Comparison of ENCODE assay signal across 8 cellular contexts in the genomic region with DNA sequence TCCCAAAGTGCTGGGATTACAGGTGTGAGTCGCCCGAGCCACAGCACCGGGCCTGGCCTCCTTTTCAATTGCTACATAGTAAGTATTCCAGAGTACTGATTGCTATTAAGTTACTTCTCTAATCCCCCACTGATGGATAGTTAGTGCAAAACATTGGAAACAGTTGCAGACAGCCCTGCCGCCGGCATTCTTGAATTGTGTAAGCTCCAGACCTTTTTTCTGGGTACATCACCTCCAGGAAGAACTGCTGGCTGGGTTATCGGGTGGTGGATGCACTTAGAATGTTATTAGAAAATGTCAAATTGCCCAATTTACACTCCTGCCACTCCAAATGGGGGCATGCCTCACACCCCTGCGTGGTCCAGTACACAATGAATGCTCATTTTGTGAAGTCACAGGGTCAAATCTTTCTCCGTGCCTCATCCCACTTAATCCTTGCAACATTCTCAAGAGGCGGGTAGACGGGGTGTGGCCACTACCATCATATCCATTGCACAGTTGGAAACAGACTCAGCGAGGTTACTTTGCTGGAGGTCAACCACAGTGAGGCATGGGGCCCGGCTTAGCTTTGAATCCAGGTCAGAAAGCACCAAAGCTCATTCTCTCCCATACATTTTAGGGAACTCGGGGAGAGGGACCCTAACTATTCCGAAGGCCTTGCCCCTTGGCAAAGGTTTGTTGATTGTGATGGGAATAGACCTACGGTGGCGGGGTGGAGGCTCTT. TPM values are rescaled to one million over a fixed set of nuclear protein-coding genes. Genes with fewer than 3 reads are reported as not detected.
DNase-seq lines count a peak whose midpoint lies in the region; ATAC-seq, FAIRE-seq and TF ChIP-seq lines count a peak whose summit lies in the region.

No MANE protein-coding gene starts in this region.

- no peak for FAIRE-seq in urothelium cell line (lab: Jason Lieb, UNC)

- in situ Hi-C loops in brain microvascular endothelial cell (cut with HindIII; ENCODE audit: low pct_ligation_motif_present, low sequenced_read_pairs): no loop called here

- intact Hi-C loops in natural killer cell (cut with micrococcal nuclease): loop anchor here (1.0 to 2.0 kb wide), 3 partner anchors 53 to 177 kb away; partner anchors contain the start of gene FEM1A

- H3K4me1 ChIP-seq in CD4-positive, CD25-positive, alpha-beta regulatory T cell (ENCODE audit: control insufficient read depth, insufficient read depth, low read length, poor library complexity, severe bottlenecking): peaks cover 29% of the 10 kb centered on the region

- no peaks in the 10 kb centered on the region for H3K36me3 Mint-ChIP-seq in CD4-positive, CD25-positive, alpha-beta regulatory T cell
- H3K36me3 Mint-ChIP-seq in natural killer cell: no peaks in the 10 kb centered on the region

- no peaks in the 10 kb centered on the region for H3K9me3 ChIP-seq in CD4-positive, CD25-positive, alpha-beta regulatory T cell (ENCODE audit: control insufficient read depth in 2 of 2, low read length in 2 of 2)

- H3K4me3 Mint-ChIP-seq in CD4-positive, CD25-positive, alpha-beta regulatory T cell: peak overlapping the region in 3 of 4 donors; percentile 82 to 93 (median 87)
- H3K4me3 Mint-ChIP-seq in natural killer cell: peak overlapping the region; percentile 88

- peaks cover 18 to 40% (median 26%) of the 10 kb centered on the region in 4 donors for H3K4me1 Mint-ChIP-seq in CD4-positive, CD25-positive, alpha-beta regulatory T cell
- peaks cover 30 to 41% of the 10 kb centered on the region in 2 donors for H3K4me1 Mint-ChIP-seq in natural killer cell

- no peaks in the 10 kb centered on the region for H3K36me3 ChIP-seq in CD4-positive, CD25-positive, alpha-beta regulatory T cell (ENCODE audit: control insufficient read depth, insufficient read depth, low read length)
- no peaks in the 10 kb centered on the region for H3K36me3 ChIP-seq in brain microvascular endothelial cell (replicated peaks)

- H3K27me3 ChIP-seq in CD4-positive, CD25-positive, alpha-beta regulatory T cell (ENCODE audit: control insufficient read depth, insufficient read depth, low read length): no peaks in the 10 kb centered on the region
- no peaks in the 10 kb centered on the region for H3K27me3 ChIP-seq in brain microvascular endothelial cell (replicated peaks)

- peak overlapping the region; percentile 67 for H3K27ac ChIP-seq in CD4-positive, CD25-positive, alpha-beta regulatory T cell (ENCODE audit: insufficient read depth, low read length, poor library complexity, severe bottlenecking)
- no peak overlapping the region for H3K27ac ChIP-seq in brain microvascular endothelial cell

- peak overlapping the region; percentile 92 to 95 (median 95) for H3K27ac Mint-ChIP-seq in CD4-positive, CD25-positive, alpha-beta regulatory T cell
- peak overlapping the region; percentile 94 to 97 for H3K27ac Mint-ChIP-seq in natural killer cell

- TF ChIP-seq CTCF in brain microvascular endothelial cell (IDR thresholded peaks at IDR 0.05; ENCODE audit: low read depth, low read length, missing control alignments): no peak
- TF ChIP-seq CTCF in natural killer cell (IDR thresholded peaks at IDR 0.05): no peak

- H3K27me3 Mint-ChIP-seq in CD4-positive, CD25-positive, alpha-beta regulatory T cell: no peaks in the 10 kb centered on the region
- no peaks in the 10 kb centered on the region for H3K27me3 Mint-ChIP-seq in natural killer cell (ENCODE audit: low read depth in 2 of 2)

- H3K9me3 Mint-ChIP-seq in CD4-positive, CD25-positive, alpha-beta regulatory T cell: no peaks in the 10 kb centered on the region
- H3K9me3 Mint-ChIP-seq in natural killer cell: no peaks in the 10 kb centered on the region

- no peak for DNase-seq in CD4-positive, CD25-positive, alpha-beta regulatory T cell
- DNase-seq in LHCN-M2 (ENCODE audit: low read depth) (peak; percentile 76), brain microvascular endothelial cell (no peak), natural killer cell (no peak), NCI-H510A (lab: John Stamatoyannopoulos, UW) (no peak), NCI-H146 (lab: John Stamatoyannopoulos, UW) (no peak), urothelium cell line (ENCODE audit: low spot score) (no peak)

- H3K4me3 ChIP-seq in CD4-positive, CD25-positive, alpha-beta regulatory T cell (ENCODE audit: low read depth, low read length): peak overlapping the region; percentile 68
- H3K4me3 ChIP-seq in brain microvascular endothelial cell (ENCODE audit: low read depth, low read length): peak overlapping the region; percentile 40

- ATAC-seq in CD4-positive, CD25-positive, alpha-beta regulatory T cell (ENCODE audit: low read depth in 2 of 2): no peak
- ATAC-seq in natural killer cell (no peak), GM21390 (IDR thresholded peaks at IDR 0.05; ENCODE audit: unreplicated experiment) (no peak)

RNA-seq across cellular contexts. Expression of gene KDM4B, which starts 1.0 kb away (rescaled TPM):
- total RNA-seq in CD4-positive, CD25-positive, alpha-beta regulatory T cell: 70.0 TPM
- polyA plus RNA-seq in CD4-positive, CD25-positive, alpha-beta regulatory T cell: 1 to 10 TPM; 6.3 to 8.8 (median 7.9) TPM
- total RNA-seq in LHCN-M2 (2014; rRNA removed): 15.0 and 15.8 TPM in 2 replicates
- polyA plus RNA-seq in LHCN-M2 (2012): 17.9 TPM
- 10 to 100 TPM; 68.0 to 73.5 (median 68.1) TPM for total RNA-seq in natural killer cell

RNA-seq across cellular contexts. Expression of gene UHRF1, which starts 58.6 kb away (rescaled TPM):
- 2.2 TPM for total RNA-seq in CD4-positive, CD25-positive, alpha-beta regulatory T cell
- polyA plus RNA-seq in CD4-positive, CD25-positive, alpha-beta regulatory T cell: 1 to 10 TPM in 2 of 4 donors, under 1 TPM in 2; 0.57 to 2.7 (median 0.97) TPM
- total RNA-seq in LHCN-M2 (2014; rRNA removed) (122 and 132 TPM in 2 replicates), natural killer cell (1 to 10 TPM; 2.8 to 4.6 (median 4.1) TPM)
- 53.5 TPM for polyA plus RNA-seq in LHCN-M2 (2012)

Comparison
In these comparisons a context has a peak if more than half of its experiments do, and no peak if none do; other contexts are left out.
1. RNA of gene UHRF1, which starts 58.6 kb away (total RNA-seq): 122 to 132 TPM in LHCN-M2; 2.8 to 4.6 TPM in natural killer cell and 2.2 TPM in CD4-positive, CD25-positive, alpha-beta regulatory T cell (single experiment); every median in the first group is over 10 times any median in the second.